ENCODE assay signal across 8 cellular contexts in genomic region chr18:49858309-49859005, GRCh38. TPM values are rescaled to one million over a fixed set of nuclear protein-coding genes. Genes with fewer than 3 reads are reported as not detected.
DNase-seq lines count a peak whose midpoint lies in the region; ATAC-seq and TF ChIP-seq lines count a peak whose summit lies in the region.

No MANE protein-coding gene starts in this region.

- ATAC-seq in GM21447 (IDR thresholded peaks at IDR 0.05; ENCODE audit: unreplicated experiment): no peak

- H3K27me3 ChIP-seq in endodermal cell (ENCODE audit: control insufficient read depth, insufficient read depth, low read length, poor library complexity, severe bottlenecking): no peaks in the 10 kb centered on the region

- no peaks in the 10 kb centered on the region for H3K36me3 ChIP-seq in endodermal cell (ENCODE audit: control insufficient read depth, insufficient read depth, low read length)

- no peaks in the 10 kb centered on the region for H3K36me3 Mint-ChIP-seq in endodermal cell (ENCODE audit: low read depth)

- 62 to 79% methylated on average over 4 to 11 of the region's 11 CpGs for WGBS in endodermal cell (ENCODE audit: insufficient coverage in 1 of 2, insufficient read length in 1 of 2), 2 experiments

- H3K4me3 Mint-ChIP-seq in endodermal cell: no peak overlapping the region

- H3K9me3 Mint-ChIP-seq in endodermal cell: no peaks in the 10 kb centered on the region

- H3K9me3 ChIP-seq in endodermal cell (ENCODE audit: control insufficient read depth, low read length): no peaks in the 10 kb centered on the region

- no peak overlapping the region for H3K4me3 ChIP-seq in endodermal cell (ENCODE audit: low read length)

- no peak overlapping the region for H3K27ac Mint-ChIP-seq in endodermal cell

- no peaks in the 10 kb centered on the region for H3K4me1 ChIP-seq in endodermal cell (ENCODE audit: control insufficient read depth, insufficient read depth, low read length)

- no peaks in the 10 kb centered on the region for H3K27me3 Mint-ChIP-seq in endodermal cell (ENCODE audit: insufficient read depth)

- peaks cover 9% of the 10 kb centered on the region for H3K4me1 Mint-ChIP-seq in endodermal cell

- DNase-seq in Ammon's horn (ENCODE audit: low spot score) (peak; percentile 62), H4 (ENCODE audit: low spot score) (peak; percentile 68), NCI-H748 (lab: John Stamatoyannopoulos, UW; ENCODE audit: unreplicated experiment) (peak; percentile 75), endodermal cell (peak; percentile 91), midbrain (lab: John Stamatoyannopoulos, UW) (peak; percentile 66)
- peak; percentile 85 for DNase-seq in activated CD8-positive, alpha-beta memory T cell treated with anti-CD3 and anti-CD28 coated beads for 24 hours
- peak; percentile 5 to 32 for DNase-seq in stimulated activated CD8-positive, alpha-beta memory T cell treated with anti-CD3 and anti-CD28 coated beads, Interleukin-7, amount 100 ng/mL, for 1 hour (ENCODE audit: low read depth in 2 of 2)

- peak; percentile 98 for TF ChIP-seq CTCF in endodermal cell (conservative IDR thresholded peaks at IDR 0.05)

- H3K9ac ChIP-seq in endodermal cell (ENCODE audit: extremely low read depth, low read length, poor library complexity, severe bottlenecking): no peak overlapping the region

- H3K27ac ChIP-seq in endodermal cell (ENCODE audit: low read depth, low read length): no peak overlapping the region

RNA-seq across cellular contexts. Expression of gene ACAA2, which starts 45.1 kb away (rescaled TPM):
- total RNA-seq in H4 (2014; rRNA removed; shearing (Covaris generic)): 92.2 and 104 TPM in 2 replicates
- total RNA-seq in endodermal cell: 100 to 1,000 TPM; 128 to 131 TPM
- polyA plus RNA-seq in endodermal cell (2013, experiment 1 of 2): 98.0 TPM
- polyA plus RNA-seq in endodermal cell (2013, experiment 2 of 2): 83.9 TPM

Comparison
In these comparisons a context has a peak if more than half of its experiments do, and no peak if none do; other contexts are left out.
1. DNase-seq: peak in every context shown above with its lines; median percentile 91 in endodermal cell; 85 in activated CD8-positive, alpha-beta memory T cell treated with anti-CD3 and anti-CD28 coated beads for 24 hours; 75 in NCI-H748; 68 in H4; 66 in midbrain; 62 in Ammon's horn; 18 in stimulated activated CD8-positive, alpha-beta memory T cell treated with anti-CD3 and anti-CD28 coated beads, Interleukin-7, amount 100 ng/mL, for 1 hour.